23 cellular contexts compared by ENCODE assay signal in genomic region chr14:56137842-56138241, GRCh38. TPM values are rescaled to one million over a fixed set of nuclear protein-coding genes. Genes with fewer than 3 reads are reported as not detected.
DNase-seq lines count a peak whose midpoint lies in the region; TF ChIP-seq lines count a peak whose summit lies in the region.
"Had no signal": no experiment of that assay in that cellular context is flagged by ENCODE, and none has a peak within 500 bp of the region (broad histone marks: within the 10 kb centered on the region; RNA-seq: fewer than 3 reads in every experiment).

No MANE protein-coding gene starts in this region.

- H2AFZ ChIP-seq in OCI-LY1 (ENCODE audit: low read length): no peak overlapping the region

- peaks cover 17% of the 10 kb centered on the region for H3K4me1 Mint-ChIP-seq in activated T-helper 1 cell treated with anti-CD3 and anti-CD28 coated beads, Interleukin-12 subunit alpha, Interleukin-12 subunit beta, Interleukin-2, Interleukin-4 antibody, amounts not matched to agents 30 ng/mL and 10 ng/mL and 1 ng/mL, durations not matched to agents 14 hours and 24 hours and 36 hours (ENCODE audit: low read depth)

- no peaks in the 10 kb centered on the region for H3K36me3 ChIP-seq in OCI-LY1 (ENCODE audit: insufficient read depth, low read length)
- H3K36me3 ChIP-seq in kidney epithelial cell (ENCODE audit: control insufficient read depth, insufficient read depth, low read length): no peaks in the 10 kb centered on the region
- H3K36me3 ChIP-seq in thyroid gland: no peaks in the 10 kb centered on the region
- H3K36me3 ChIP-seq: cardiac muscle cell, HAP-1, left ventricle myocardium inferior, MG63, right lobe of liver, thoracic aorta had no signal

- no peaks in the 10 kb centered on the region for H3K9me2 ChIP-seq in OCI-LY1 (ENCODE audit: low read depth, low read length)

- H3K9me3 ChIP-seq in OCI-LY1 (ENCODE audit: low read length): no peaks in the 10 kb centered on the region
- no peaks in the 10 kb centered on the region for H3K9me3 ChIP-seq in thyroid gland
- H3K9me3 ChIP-seq: HAP-1, left ventricle myocardium inferior, MG63, right lobe of liver, thoracic aorta had no signal

- H3K4me1 ChIP-seq in OCI-LY1 (ENCODE audit: insufficient read depth, low read length, severe bottlenecking) (peaks cover 12% of the 10 kb centered on the region), thyroid gland (peaks cover 29 to 40% of the 10 kb centered on the region in 2 donors)
- H3K4me1 ChIP-seq: left ventricle myocardium inferior, right lobe of liver had no signal

- intact Hi-C loops in thyroid gland (cut with DNase I): no loop called here
- intact Hi-C loops in activated T-helper 1 cell treated with anti-CD3 and anti-CD28 coated beads, Interleukin-12 subunit alpha, Interleukin-12 subunit beta, Interleukin-2, Interleukin-4 antibody, amounts not matched to agents 30 ng/mL and 10 ng/mL and 1 ng/mL, durations not matched to agents 14 hours and 24 hours and 36 hours (cut with micrococcal nuclease): loop anchor here (10.0 kb wide), 1 partner anchor 927 kb away; no protein-coding TSS in a partner anchor

- H3K27ac ChIP-seq in HL-60 (replicated peaks) (peak overlapping the region; percentile 35), OCI-LY1 (ENCODE audit: low read depth, low read length, poor library complexity, severe bottlenecking) (no peak overlapping the region), thyroid gland (no peak overlapping the region), RWPE1 (no peak overlapping the region)
- H3K27ac ChIP-seq: cardiac muscle cell, dorsolateral prefrontal cortex, left ventricle myocardium inferior, right lobe of liver, thoracic aorta had no signal

- H3K4me3 Mint-ChIP-seq in activated T-helper 1 cell treated with anti-CD3 and anti-CD28 coated beads, Interleukin-12 subunit alpha, Interleukin-12 subunit beta, Interleukin-2, Interleukin-4 antibody, amounts not matched to agents 30 ng/mL and 10 ng/mL and 1 ng/mL, durations not matched to agents 14 hours and 24 hours and 36 hours: no peak overlapping the region
- H3K4me3 Mint-ChIP-seq: stimulated activated memory B cell treated with anti-CD40 and anti-IgM and Interleukin-4, amounts not matched to agents 10 μg/mL and 1 μg/mL and 100 μg/mL, for 72 hours had no signal

- H4K20me1 ChIP-seq in OCI-LY1 (ENCODE audit: insufficient read depth, low read length): no peaks in the 10 kb centered on the region

- H3K9me3 Mint-ChIP-seq in activated T-helper 1 cell treated with anti-CD3 and anti-CD28 coated beads, Interleukin-12 subunit alpha, Interleukin-12 subunit beta, Interleukin-2, Interleukin-4 antibody, amounts not matched to agents 30 ng/mL and 10 ng/mL and 1 ng/mL, durations not matched to agents 14 hours and 24 hours and 36 hours: no peaks in the 10 kb centered on the region
- H3K9me3 Mint-ChIP-seq: stimulated activated memory B cell treated with anti-CD40 and anti-IgM and Interleukin-4, amounts not matched to agents 10 μg/mL and 1 μg/mL and 100 μg/mL, for 72 hours had no signal

- peak overlapping the region; percentile 21; the same call in 1 of the 2 replicates for H3K4me3 ChIP-seq in HL-60 (replicated peaks; ENCODE audit: insufficient read depth, low read length)
- no peak overlapping the region for H3K4me3 ChIP-seq in OCI-LY1 (ENCODE audit: low read depth, low read length, poor library complexity, severe bottlenecking)
- peak overlapping the region; percentile 17 for H3K4me3 ChIP-seq in kidney epithelial cell (ENCODE audit: low read depth, low read length)
- no peak overlapping the region for H3K4me3 ChIP-seq in thyroid gland (replicated peaks in 1 of 3)
- H3K4me3 ChIP-seq: cardiac muscle cell, dorsolateral prefrontal cortex, HAP-1, left ventricle myocardium inferior, MG63, right lobe of liver, thoracic aorta had no signal

- H3K79me2 ChIP-seq in OCI-LY1 (ENCODE audit: insufficient read depth, low read length): no peaks in the 10 kb centered on the region

- no peaks in the 10 kb centered on the region for H3F3A ChIP-seq in OCI-LY1 (ENCODE audit: insufficient read depth, low read length)

- whole genome bisulfite sequencing in thyroid gland, 2 donors: 48 to 50% methylated on average over 10 of the region's 10 CpGs

- no peak for DNase-seq in HL-60 (ENCODE audit: low read depth in 1 of 2, low spot score in 1 of 2)
- DNase-seq in kidney epithelial cell (ENCODE audit: low read depth): no peak
- DNase-seq in thyroid gland: peak; percentile 66 to 76
- DNase-seq in RWPE1 (ENCODE audit: low spot score): no peak
- no peak for DNase-seq in COLO829 (ENCODE audit: low spot score)
- no peak for DNase-seq in activated T-helper 1 cell treated with anti-CD3 and anti-CD28 coated beads, Interleukin-12 subunit alpha, Interleukin-12 subunit beta, Interleukin-2, Interleukin-4 antibody, amounts not matched to agents 30 ng/mL and 10 ng/mL and 1 ng/mL, durations not matched to agents 14 hours and 24 hours and 36 hours (ENCODE audit: low spot score)
- DNase-seq: activated CD4-positive, alpha-beta T cell treated with anti-CD3 and anti-CD28 coated beads for 4 hours; activated CD8-positive, alpha-beta memory T cell treated with anti-CD3 and anti-CD28 coated beads, Interleukin-2, amount 50 U/mL, for 4 hours; activated effector memory CD4-positive, alpha-beta T cell treated with Interleukin-2 at 50 U/mL for 16 hours; Calu3; GDM1; left ventricle myocardium inferior; MG63; NCI-H1694 treated with DMSO at 0.1 percent for 48 hours; NCI-H446 treated with DMSO at 0.1 percent for 48 hours; right lobe of liver; SW 1271 had no signal

- peaks cover 7% of the 10 kb centered on the region for H3K27me3 Mint-ChIP-seq in activated T-helper 1 cell treated with anti-CD3 and anti-CD28 coated beads, Interleukin-12 subunit alpha, Interleukin-12 subunit beta, Interleukin-2, Interleukin-4 antibody, amounts not matched to agents 30 ng/mL and 10 ng/mL and 1 ng/mL, durations not matched to agents 14 hours and 24 hours and 36 hours (ENCODE audit: insufficient read depth)

- peak overlapping the region; percentile 23; the same call in 1 of the 2 replicates for H3K4me2 ChIP-seq in OCI-LY1 (ENCODE audit: low read length)

- no peak overlapping the region for H3K9ac ChIP-seq in OCI-LY1 (ENCODE audit: low read length)

- peaks cover 2% of the 10 kb centered on the region for H3K36me3 Mint-ChIP-seq in activated T-helper 1 cell treated with anti-CD3 and anti-CD28 coated beads, Interleukin-12 subunit alpha, Interleukin-12 subunit beta, Interleukin-2, Interleukin-4 antibody, amounts not matched to agents 30 ng/mL and 10 ng/mL and 1 ng/mL, durations not matched to agents 14 hours and 24 hours and 36 hours (ENCODE audit: low read depth)
- H3K36me3 Mint-ChIP-seq: stimulated activated memory B cell treated with anti-CD40 and anti-IgM and Interleukin-4, amounts not matched to agents 10 μg/mL and 1 μg/mL and 100 μg/mL, for 72 hours had no signal

- H3K27me3 ChIP-seq in HL-60 (ENCODE audit: insufficient read depth, poor library complexity, severe bottlenecking): no peaks in the 10 kb centered on the region
- peaks cover 5% of the 10 kb centered on the region; the same call in 1 of the 2 replicates for H3K27me3 ChIP-seq in OCI-LY1 (ENCODE audit: insufficient read depth, low read length)
- H3K27me3 ChIP-seq in kidney epithelial cell (ENCODE audit: control insufficient read depth, insufficient read depth, low read length): no peaks in the 10 kb centered on the region
- H3K27me3 ChIP-seq in thyroid gland: no peaks in the 10 kb centered on the region
- H3K27me3 ChIP-seq: cardiac muscle cell, dorsolateral prefrontal cortex, MG63, right lobe of liver had no signal

- TF ChIP-seq POLR2A in thyroid gland (IDR thresholded peaks at IDR 0.05): no peak

- H3K27ac Mint-ChIP-seq in activated T-helper 1 cell treated with anti-CD3 and anti-CD28 coated beads, Interleukin-12 subunit alpha, Interleukin-12 subunit beta, Interleukin-2, Interleukin-4 antibody, amounts not matched to agents 30 ng/mL and 10 ng/mL and 1 ng/mL, durations not matched to agents 14 hours and 24 hours and 36 hours: no peak overlapping the region
- H3K27ac Mint-ChIP-seq: stimulated activated memory B cell treated with anti-CD40 and anti-IgM and Interleukin-4, amounts not matched to agents 10 μg/mL and 1 μg/mL and 100 μg/mL, for 72 hours had no signal

- TF ChIP-seq CTCF in HL-60 (IDR thresholded peaks at IDR 0.05; ENCODE audit: insufficient read depth, low read length): no peak
- no peak for TF ChIP-seq CTCF in OCI-LY1 (IDR thresholded peaks at IDR 0.05; ENCODE audit: low read length)
- TF ChIP-seq CTCF in kidney epithelial cell (IDR thresholded peaks at IDR 0.05; ENCODE audit: insufficient read depth, low read length, poor library complexity, severe bottlenecking): no peak
- no peak for TF ChIP-seq CTCF in thyroid gland (IDR thresholded peaks at IDR 0.05)
- no peak for TF ChIP-seq CTCF in RWPE1 (conservative IDR thresholded peaks at IDR 0.05; ENCODE audit: low read depth)

- POLR2A ChIA-PET in RWPE1 (lab: Yijun Ruan, JAX; ENCODE audit: low non-redundant PET): no interaction called here

- CTCF ChIA-PET in RWPE1 (lab: Yijun Ruan, JAX): no interaction called here

RNA-seq across cellular contexts. Expression of gene PELI2, which starts 19.6 kb away (rescaled TPM):
- total RNA-seq in kidney epithelial cell (4.8 and 8.8 TPM in 2 replicates), thyroid gland (10 to 100 TPM; 10.8 to 17.6 (median 13.6) TPM)
- total RNA-seq in activated T-helper 1 cell treated with anti-CD3 and anti-CD28 coated beads, Interleukin-12 subunit alpha, Interleukin-12 subunit beta, Interleukin-2, Interleukin-4 antibody, amounts not matched to agents 30 ng/mL and 10 ng/mL and 1 ng/mL, durations not matched to agents 14 hours and 24 hours and 36 hours: 4.4 and 4.5 TPM in 2 replicates

Comparison
In these comparisons a context has a peak if more than half of its experiments do, and no peak if none do; other contexts are left out.
1. DNase-seq: peak in thyroid gland (2 of 2); none in HL-60 (0 of 2), kidney epithelial cell (single experiment), RWPE1 (single experiment), COLO829 (single experiment) and activated T-helper 1 cell treated with anti-CD3 and anti-CD28 coated beads, Interleukin-12 subunit alpha, Interleukin-12 subunit beta, Interleukin-2, Interleukin-4 antibody, amounts not matched to agents 30 ng/mL and 10 ng/mL and 1 ng/mL, durations not matched to agents 14 hours and 24 hours and 36 hours (single experiment).
2. H3K4me3 ChIP-seq: peak in HL-60 (single experiment) and kidney epithelial cell (single experiment); none in OCI-LY1 (single experiment) and thyroid gland (0 of 3).